Comparison of ENCODE assay signal across 8 cellular contexts in the genomic region with DNA sequence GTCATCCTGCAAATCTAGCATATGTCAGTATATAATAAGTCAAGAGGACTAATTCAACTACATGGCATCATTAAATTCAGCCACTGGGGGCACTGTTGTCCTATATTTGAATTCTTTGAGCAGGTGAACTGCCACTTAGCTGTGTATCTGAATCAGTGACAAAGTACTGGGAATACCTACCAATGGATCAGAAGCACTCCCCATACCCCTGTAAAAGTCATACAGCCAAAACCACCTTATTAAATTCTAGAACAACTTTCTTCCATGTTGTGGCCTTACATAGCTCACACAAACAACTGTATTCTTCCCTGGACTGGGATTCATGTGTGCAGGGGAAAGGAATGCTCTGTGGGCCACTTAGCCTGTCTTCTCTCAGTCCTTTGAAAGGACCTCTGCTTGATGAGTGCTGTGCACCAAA. TPM values are rescaled to one million over a fixed set of nuclear protein-coding genes. Genes with fewer than 3 reads are reported as not detected.
DNase-seq lines count a peak whose midpoint lies in the region; ATAC-seq, FAIRE-seq and TF ChIP-seq lines count a peak whose summit lies in the region.

No MANE protein-coding gene starts in this region.

- no peak overlapping the region for H3K4me3 Mint-ChIP-seq in activated T-helper 2 cell treated with anti-CD3 and anti-CD28 coated beads, Interferon-gamma antibody, Interleukin-2, Interleukin-4, amounts not matched to agents 10 μg/mL and 5 μg/mL and 100 μg/mL, durations not matched to agents 14 hours and 24 hours and 36 hours (ENCODE audit: low read depth)

- H3K4me3 ChIP-seq in pancreas (no peak overlapping the region), vagina (no peak overlapping the region)

- no peak overlapping the region for H3K27ac Mint-ChIP-seq in activated T-helper 2 cell treated with anti-CD3 and anti-CD28 coated beads, Interferon-gamma antibody, Interleukin-2, Interleukin-4, amounts not matched to agents 10 μg/mL and 5 μg/mL and 100 μg/mL, durations not matched to agents 14 hours and 24 hours and 36 hours

- H3K9me3 ChIP-seq in pancreas (no peaks in the 10 kb centered on the region), vagina (no peaks in the 10 kb centered on the region)

- peaks cover 9% of the 10 kb centered on the region for H3K4me1 Mint-ChIP-seq in activated T-helper 2 cell treated with anti-CD3 and anti-CD28 coated beads, Interferon-gamma antibody, Interleukin-2, Interleukin-4, amounts not matched to agents 10 μg/mL and 5 μg/mL and 100 μg/mL, durations not matched to agents 14 hours and 24 hours and 36 hours (ENCODE audit: low read depth)

- H3K27ac ChIP-seq in pancreas, result no peak overlapping the region
- no peak overlapping the region for H3K27ac ChIP-seq in vagina

- ATAC-seq in GM19468 (IDR thresholded peaks at IDR 0.05; ENCODE audit: extremely low read depth, unreplicated experiment) (peak; percentile 44), pancreas (peak; percentile 90 to 97 (median 94))

- TF ChIP-seq CTCF in pancreas (IDR thresholded peaks at IDR 0.05), result peak; percentile 63 to 77 (median 72)
- peak; percentile 24 to 59 (median 34) for TF ChIP-seq CTCF in vagina (IDR thresholded peaks at IDR 0.05)

- H3K36me3 ChIP-seq in pancreas (peaks cover 0 to 3% (median 0%) of the 10 kb centered on the region in 3 donors), vagina (no peaks in the 10 kb centered on the region)

- in situ Hi-C loops in KBM-7 (cut with MboI; ENCODE audit: low pct_unique_long_range_greater_than_20kb, low sequenced_read_pairs), result no loop called here

- DNase-seq in CMK (ENCODE audit: low read depth) (peak; percentile 33), KBM-7 (peak; percentile 71), RPMI8226 (peak; percentile 81), frontal cortex (ENCODE audit: low spot score in 2 of 2) (peak; percentile 38 to 58), pancreas (peak in 4 of 6 donors; percentile 36 to 79 (median 58)), vagina (ENCODE audit: extremely low spot score in 2 of 2) (no peak)
- DNase-seq in activated T-helper 2 cell treated with anti-CD3 and anti-CD28 coated beads, Interferon-gamma antibody, Interleukin-2, Interleukin-4, amounts not matched to agents 10 μg/mL and 5 μg/mL and 100 μg/mL, durations not matched to agents 14 hours and 24 hours and 36 hours (ENCODE audit: low spot score), result peak; percentile 42

- H3K4me1 ChIP-seq in pancreas, result no peaks in the 10 kb centered on the region
- H3K4me1 ChIP-seq in vagina, result no peaks in the 10 kb centered on the region

- H3K27me3 ChIP-seq in pancreas (no peaks in the 10 kb centered on the region), vagina (no peaks in the 10 kb centered on the region)

- no peaks in the 10 kb centered on the region for H3K9me3 Mint-ChIP-seq in activated T-helper 2 cell treated with anti-CD3 and anti-CD28 coated beads, Interferon-gamma antibody, Interleukin-2, Interleukin-4, amounts not matched to agents 10 μg/mL and 5 μg/mL and 100 μg/mL, durations not matched to agents 14 hours and 24 hours and 36 hours

- peak; percentile 15 for FAIRE-seq in frontal cortex (lab: Jason Lieb, UNC)
- FAIRE-seq in pancreas (lab: Jason Lieb, UNC), result peak; percentile 83

- TF ChIP-seq POLR2A in vagina (IDR thresholded peaks at IDR 0.05), result no peak

- no peaks in the 10 kb centered on the region for H3K36me3 Mint-ChIP-seq in activated T-helper 2 cell treated with anti-CD3 and anti-CD28 coated beads, Interferon-gamma antibody, Interleukin-2, Interleukin-4, amounts not matched to agents 10 μg/mL and 5 μg/mL and 100 μg/mL, durations not matched to agents 14 hours and 24 hours and 36 hours (ENCODE audit: low read depth)

- no peaks in the 10 kb centered on the region for H3K27me3 Mint-ChIP-seq in activated T-helper 2 cell treated with anti-CD3 and anti-CD28 coated beads, Interferon-gamma antibody, Interleukin-2, Interleukin-4, amounts not matched to agents 10 μg/mL and 5 μg/mL and 100 μg/mL, durations not matched to agents 14 hours and 24 hours and 36 hours (ENCODE audit: low read depth)

- intact Hi-C loops in activated T-helper 2 cell treated with anti-CD3 and anti-CD28 coated beads, Interferon-gamma antibody, Interleukin-2, Interleukin-4, amounts not matched to agents 10 μg/mL and 5 μg/mL and 100 μg/mL, durations not matched to agents 14 hours and 24 hours and 36 hours (cut with micrococcal nuclease), result loop anchor here (10.0 kb wide), 1 partner anchor 150 kb away; no protein-coding TSS in a partner anchor
- intact Hi-C loops in pancreas (cut with DNase I), result no loop called here
- intact Hi-C loops in vagina (cut with DNase I), result no loop called here

RNA-seq across cellular contexts. Expression of gene PLPP6, which starts 57.4 kb away (rescaled TPM):
- 4.8 and 5.9 TPM in 2 replicates for total RNA-seq in activated T-helper 2 cell treated with anti-CD3 and anti-CD28 coated beads, Interferon-gamma antibody, Interleukin-2, Interleukin-4, amounts not matched to agents 10 μg/mL and 5 μg/mL and 100 μg/mL, durations not matched to agents 14 hours and 24 hours and 36 hours
- total RNA-seq in frontal cortex, result 16.3 TPM
- total RNA-seq in pancreas, result 10 to 100 TPM in 1 of 6 donors, 1 to 10 TPM in 5; 6.5 to 11.5 (median 7.4) TPM
- 1 to 10 TPM; 4.8 to 6.9 TPM for polyA plus RNA-seq in pancreas
- 7.1 TPM for total RNA-seq in vagina

Comparison
In these comparisons a context has a peak if more than half of its experiments do, and no peak if none do; other contexts are left out.
1. DNase-seq: peak in CMK (single experiment), KBM-7 (single experiment), RPMI8226 (single experiment), activated T-helper 2 cell treated with anti-CD3 and anti-CD28 coated beads, Interferon-gamma antibody, Interleukin-2, Interleukin-4, amounts not matched to agents 10 μg/mL and 5 μg/mL and 100 μg/mL, durations not matched to agents 14 hours and 24 hours and 36 hours (single experiment), frontal cortex (2 of 2) and pancreas (4 of 6); none in vagina (0 of 2).